In genomic region chr1:194322751-194323150, GRCh38 we compare ENCODE assay signal across 18 cellular contexts.
"Had no signal": no experiment of that assay in that cellular context is flagged by ENCODE, and none has a peak within 500 bp of the region (broad histone marks: within the 10 kb centered on the region; RNA-seq: fewer than 3 reads in every experiment).

No MANE protein-coding gene starts in this region.

- H3K4me3 ChIP-seq: K562 had no signal

- H3K27ac ChIP-seq: KMS-11, RWPE1 had no signal

- H3K9ac ChIP-seq: KMS-11 had no signal

- FAIRE-seq: HepG2, K562 had no signal

- ATAC-seq: HepG2, K562, Panc1 had no signal

- DNase-seq: Kasumi-1, MM.1S, NCI-H1092 treated with DMSO at 0.1 percent for 48 hours, NCI-H1436, NCI-H187, NCI-H2029, NCI-H2081 treated with DMSO at 0.1 percent for 48 hours, NCI-H2171 treated with DMSO at 0.1 percent for 48 hours, NCI-H345, NCI-H524, NCI-H526 treated with DMSO at 0.1 percent for 48 hours, NCI-H774, SHP77 had no signal

- H3K4me2 ChIP-seq: KMS-11 had no signal
